Comparison of ENCODE assay signal across 16 cellular contexts in genomic region chr2:126802774-126803421, GRCh38.
"Had no signal": no experiment of that assay in that cellular context is flagged by ENCODE, and none has a peak within 500 bp of the region (broad histone marks: within the 10 kb centered on the region; RNA-seq: fewer than 3 reads in every experiment).

No MANE protein-coding gene starts in this region.

- H3K9me3 ChIP-seq: colonic mucosa had no signal

- H3K4me1 ChIP-seq: colonic mucosa had no signal

- H3K27me3 ChIP-seq: colonic mucosa had no signal

- DNase-seq: activated CD4-positive, alpha-beta memory T cell treated with anti-CD3 and anti-CD28 coated beads, Interleukin-2, amount 10 ng/mL, durations not matched to agents 7 days and 5 days; activated CD4-positive, alpha-beta T cell treated with anti-CD3 and anti-CD28 coated beads for 48 hours; activated CD4-positive, CD25-positive, alpha-beta regulatory T cell; activated naive CD4-positive, alpha-beta T cell treated with anti-CD3 and anti-CD28 coated beads for 36 hours; activated T-cell treated with anti-CD3 and anti-CD28 coated beads, Interleukin-2, amount 50 U/mL, for 24 hours; colonic mucosa; hypothalamus; kidney; naive thymus-derived CD8-positive, alpha-beta T cell; stimulated activated CD4-positive, alpha-beta T cell treated with anti-CD3 and anti-CD28 coated beads, Interleukin-12 subunit alpha, Interleukin-12 subunit beta, amount 100 ng/mL, for 4 hours; stimulated activated CD4-positive, alpha-beta T cell treated with anti-CD3 and anti-CD28 coated beads, Interleukin-1b, Interleukin-23, amount 100 ng/mL, for 48 hours; stimulated activated CD8-positive, alpha-beta memory T cell treated with anti-CD3 and anti-CD28 coated beads, Interleukin-4, amount 100 ng/mL, for 48 hours; stimulated activated naive CD4-positive, alpha-beta T cell treated with Interleukin-2 at 50 U/mL for 16 hours; T-cell; trophoblast cell had no signal

- H3K27ac ChIP-seq: colonic mucosa had no signal

- ATAC-seq: naive thymus-derived CD8-positive, alpha-beta T cell; SK-N-SH treated with all-trans-retinoic acid at 6 μM for 48 hours; T-cell had no signal

- H3K4me3 ChIP-seq: colonic mucosa had no signal

- H3K36me3 ChIP-seq: colonic mucosa had no signal
